In the genomic region with DNA sequence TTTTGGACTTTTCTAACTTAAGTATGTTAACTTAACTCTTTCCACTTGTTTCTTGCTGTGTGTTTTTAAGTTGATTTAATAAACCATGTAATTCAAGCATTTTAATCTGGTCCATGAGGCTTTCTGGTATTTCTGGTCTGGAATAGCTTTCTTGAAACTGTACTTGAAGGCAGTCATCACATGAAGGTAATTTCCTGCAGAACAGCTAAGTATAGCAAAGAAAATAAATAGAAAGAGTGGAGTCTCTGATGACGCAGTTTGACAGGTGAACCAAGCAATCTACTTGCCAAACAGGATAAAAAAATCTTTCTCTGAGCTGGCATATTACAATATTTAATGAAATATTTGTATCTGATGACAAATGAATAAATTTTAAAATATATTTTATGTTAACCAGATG, we compare ENCODE assay signal across 22 cellular contexts.
"Had no signal": no experiment of that assay in that cellular context is flagged by ENCODE, and none has a peak within 500 bp of the region (broad histone marks: within the 10 kb centered on the region; RNA-seq: fewer than 3 reads in every experiment).

No MANE protein-coding gene starts in this region.

- H3K4me1 Mint-ChIP-seq: activated naive CD4-positive, alpha-beta T cell treated with anti-CD3 and anti-CD28 coated beads, Interleukin-2, amount 10 ng/mL, durations not matched to agents 7 days and 5 days; stimulated activated effector memory CD8-positive, alpha-beta T cell treated with anti-CD3 and anti-CD28 coated beads, Interleukin-12 subunit alpha, Interleukin-12 subunit beta, amount 100 ng/mL, for 72 hours had no signal

- H3K4me1 ChIP-seq: psoas muscle, uterus had no signal

- ATAC-seq: left lobe of liver; natural killer cell treated with Interleukin-12 subunit alpha and Interleukin-12 subunit beta and Interleukin-15 and Interleukin-18, amount 100 ng/mL, for 72 hours; psoas muscle; right cardiac atrium; stimulated activated effector memory CD8-positive, alpha-beta T cell treated with anti-CD3 and anti-CD28 coated beads, Interleukin-12 subunit alpha, Interleukin-12 subunit beta, amount 100 ng/mL, for 72 hours had no signal

- H3K27ac Mint-ChIP-seq: activated naive CD4-positive, alpha-beta T cell treated with anti-CD3 and anti-CD28 coated beads, Interleukin-2, amount 10 ng/mL, durations not matched to agents 7 days and 5 days; natural killer cell treated with Interleukin-12 subunit alpha and Interleukin-12 subunit beta and Interleukin-15 and Interleukin-18, amount 100 ng/mL, for 72 hours; stimulated activated effector memory CD8-positive, alpha-beta T cell treated with anti-CD3 and anti-CD28 coated beads, Interleukin-12 subunit alpha, Interleukin-12 subunit beta, amount 100 ng/mL, for 72 hours had no signal

- H3K9me3 ChIP-seq: neutrophil, ovary, psoas muscle, transverse colon, uterus had no signal

- DNase-seq: activated CD4-positive, alpha-beta T cell treated with anti-CD3 and anti-CD28 coated beads for 4 hours; activated CD4-positive, alpha-beta T cell treated with anti-CD3 and anti-CD28 coated beads, Interleukin-2, amount 50 U/mL, for 48 hours; activated CD4-positive, CD25-positive, alpha-beta regulatory T cell; activated CD8-positive, alpha-beta memory T cell treated with anti-CD3 and anti-CD28 coated beads, Interleukin-2, amount 50 U/mL, for 48 hours; activated naive CD4-positive, alpha-beta T cell treated with anti-CD3 and anti-CD28 coated beads, Interleukin-2, amount 10 ng/mL, durations not matched to agents 7 days and 5 days; activated T-cell treated with anti-CD3 and anti-CD28 coated beads, Interleukin-2, amount 50 U/mL, for 48 hours; amygdala; erythroblast; foreskin fibroblast; midbrain; ovary; psoas muscle; right cardiac atrium; stimulated activated CD4-positive, alpha-beta T cell treated with anti-CD3 and anti-CD28 coated beads, Interleukin-2, amount 100 ng/mL, for 24 hours; T-helper 9 cell; transverse colon; uterus had no signal

- H3K4me3 ChIP-seq: ovary, psoas muscle, skin epidermis, transverse colon, uterus had no signal

- H3K9me3 Mint-ChIP-seq: activated naive CD4-positive, alpha-beta T cell treated with anti-CD3 and anti-CD28 coated beads, Interleukin-2, amount 10 ng/mL, durations not matched to agents 7 days and 5 days; natural killer cell treated with Interleukin-12 subunit alpha and Interleukin-12 subunit beta and Interleukin-15 and Interleukin-18, amount 100 ng/mL, for 72 hours; stimulated activated effector memory CD8-positive, alpha-beta T cell treated with anti-CD3 and anti-CD28 coated beads, Interleukin-12 subunit alpha, Interleukin-12 subunit beta, amount 100 ng/mL, for 72 hours had no signal

- H3K4me3 Mint-ChIP-seq: activated naive CD4-positive, alpha-beta T cell treated with anti-CD3 and anti-CD28 coated beads, Interleukin-2, amount 10 ng/mL, durations not matched to agents 7 days and 5 days; natural killer cell treated with Interleukin-12 subunit alpha and Interleukin-12 subunit beta and Interleukin-15 and Interleukin-18, amount 100 ng/mL, for 72 hours; stimulated activated effector memory CD8-positive, alpha-beta T cell treated with anti-CD3 and anti-CD28 coated beads, Interleukin-12 subunit alpha, Interleukin-12 subunit beta, amount 100 ng/mL, for 72 hours had no signal

- H3K27me3 ChIP-seq: neutrophil, ovary, transverse colon, uterus had no signal

- H3K36me3 Mint-ChIP-seq: natural killer cell treated with Interleukin-12 subunit alpha and Interleukin-12 subunit beta and Interleukin-15 and Interleukin-18, amount 100 ng/mL, for 72 hours; stimulated activated effector memory CD8-positive, alpha-beta T cell treated with anti-CD3 and anti-CD28 coated beads, Interleukin-12 subunit alpha, Interleukin-12 subunit beta, amount 100 ng/mL, for 72 hours had no signal

- H3K27ac ChIP-seq: neutrophil, ovary, psoas muscle, skin epidermis, transverse colon, uterus had no signal

- H3K36me3 ChIP-seq: neutrophil, ovary, transverse colon, uterus had no signal
